In the genomic region with DNA sequence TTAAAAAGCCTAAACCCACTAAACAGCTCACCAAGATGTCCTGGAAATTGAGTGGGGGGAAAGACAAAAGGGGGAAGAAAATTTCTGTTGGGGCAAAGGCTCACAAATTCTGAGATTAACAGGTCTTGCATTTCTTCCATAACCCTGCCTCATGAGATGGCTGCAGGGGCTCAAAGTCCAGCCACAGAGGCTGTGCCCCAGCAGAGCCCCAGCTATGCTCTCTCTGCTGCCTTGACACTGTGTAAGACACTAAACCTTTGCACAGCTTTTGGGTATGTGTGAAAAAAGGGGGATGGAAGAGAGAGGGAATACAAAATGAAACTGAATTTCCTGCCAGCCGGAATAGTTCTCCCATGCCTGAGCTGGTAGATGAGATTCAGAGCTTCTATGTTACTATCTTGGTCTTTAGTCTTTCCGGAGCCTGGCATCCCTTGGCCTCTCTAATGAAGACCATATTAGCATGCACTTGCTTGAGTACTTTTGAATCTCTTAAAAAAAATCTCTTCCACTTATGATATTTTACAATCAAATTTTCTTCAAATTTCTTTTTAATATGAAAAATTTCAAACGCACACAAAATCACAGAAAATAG, we compare ENCODE assay signal across 17 cellular contexts.
DNase-seq lines count a peak whose midpoint lies in the region; ATAC-seq and TF ChIP-seq lines count a peak whose summit lies in the region.
"Had no signal": no experiment of that assay in that cellular context is flagged by ENCODE, and none has a peak within 500 bp of the region (broad histone marks: within the 10 kb centered on the region; RNA-seq: fewer than 3 reads in every experiment).

No MANE protein-coding gene starts in this region.

- intact Hi-C loops in mammary epithelial cell (cut with micrococcal nuclease) = no loop called here

- H3K9ac ChIP-seq in GM23248 (no peak overlapping the region), liver (ENCODE audit: low read depth in 1 of 2, low read length in 2 of 2) (no peak overlapping the region), mammary epithelial cell (ENCODE audit: insufficient read depth, low read length) (no peak overlapping the region)

- no peak overlapping the region for H3K27ac Mint-ChIP-seq in endothelial cell (ENCODE audit: unreplicated experiment)
- no peak overlapping the region for H3K27ac Mint-ChIP-seq in natural killer cell treated with Interleukin-12 subunit alpha and Interleukin-12 subunit beta and Interleukin-15 and Interleukin-18, amount 100 ng/mL, for 72 hours
- H3K27ac Mint-ChIP-seq: CD4-positive, CD25-positive, alpha-beta regulatory T cell had no signal

- H3K4me2 ChIP-seq in GM23248 (ENCODE audit: unreplicated experiment) (no peak overlapping the region), mammary epithelial cell (ENCODE audit: insufficient read depth, low read depth, low read length) (no peak overlapping the region)

- dilution Hi-C loops in mammary epithelial cell (cut with HindIII; ENCODE audit: low sequenced_read_pairs) = no loop called here

- H3K4me3 Mint-ChIP-seq in endothelial cell (ENCODE audit: unreplicated experiment) = peak overlapping the region; percentile 48
- no peak overlapping the region for H3K4me3 Mint-ChIP-seq in natural killer cell treated with Interleukin-12 subunit alpha and Interleukin-12 subunit beta and Interleukin-15 and Interleukin-18, amount 100 ng/mL, for 72 hours
- H3K4me3 Mint-ChIP-seq: CD4-positive, CD25-positive, alpha-beta regulatory T cell had no signal

- TF ChIP-seq CTCF in AG10803 (conservative IDR thresholded peaks at IDR 0.05; ENCODE audit: low read length) (no peak), endothelial cell (IDR thresholded peaks at IDR 0.05; ENCODE audit: unreplicated experiment) (no peak), liver (IDR thresholded peaks at IDR 0.05; ENCODE audit: low read depth, low read length, missing input control) (no peak), mammary epithelial cell (conservative IDR thresholded peaks at IDR 0.05 in 1 of 2, IDR thresholded peaks at IDR 0.05 in 1 of 2; ENCODE audit: extremely low read depth in 1 of 2, insufficient read depth in 1 of 2, low read depth in 1 of 2, low read length in 2 of 2) (no peak)

- H3K27me3 Mint-ChIP-seq in endothelial cell (ENCODE audit: unreplicated experiment) = no peaks in the 10 kb centered on the region
- no peaks in the 10 kb centered on the region for H3K27me3 Mint-ChIP-seq in natural killer cell treated with Interleukin-12 subunit alpha and Interleukin-12 subunit beta and Interleukin-15 and Interleukin-18, amount 100 ng/mL, for 72 hours
- H3K27me3 Mint-ChIP-seq: CD4-positive, CD25-positive, alpha-beta regulatory T cell had no signal

- DNase-seq in AG10803 (ENCODE audit: low read depth) (peak; percentile 4), GM23248 (peak; percentile 3), endothelial cell (ENCODE audit: low spot score) (no peak), mammary epithelial cell (no peak), NCI-H1436 treated with DMSO at 0.1 percent for 48 hours (lab: John Stamatoyannopoulos, UW) (no peak)
- no peak for DNase-seq in natural killer cell treated with Interleukin-12 subunit alpha and Interleukin-12 subunit beta and Interleukin-15 and Interleukin-18, amount 100 ng/mL, for 72 hours (ENCODE audit: low spot score)
- DNase-seq: CD4-positive, CD25-positive, alpha-beta regulatory T cell; NCI-H1105 treated with DMSO at 0.1 percent for 48 hours; NCI-H187 treated with DMSO at 0.1 percent for 48 hours; NCI-H2171; NCI-H446; NCI-H69; NK-92 treated with Interleukin-12 subunit alpha and Interleukin-12 subunit beta, amount 100 ng/mL, for 24 hours; RPMI8226; SJCRH30 had no signal

- H3K27ac ChIP-seq in GM23248 (no peak overlapping the region), liver (ENCODE audit: low read depth in 1 of 2, low read length in 2 of 2) (no peak overlapping the region), mammary epithelial cell (ENCODE audit: insufficient read depth, low read depth, low read length) (no peak overlapping the region)
- H3K27ac ChIP-seq: SJCRH30 had no signal

- in situ Hi-C loops in GM23248 (cut with MboI) = no loop called here
- in situ Hi-C loops in mammary epithelial cell (cut with MboI; ENCODE audit: low sequenced_read_pairs in 2 of 2) = no loop called here

- 30 to 35% methylated on average over 3 of the region's 3 CpGs for WGBS in GM23248 (ENCODE audit: low coverage in 1 of 2, low lambda C conversion rate in 2 of 2, missing lambda C conversion rate in 2 of 2), 2 experiments
- WGBS in liver = 96% methylated on average over 3 of the region's 3 CpGs
- WGBS in mammary epithelial cell (ENCODE audit: low coverage, missing lambda C conversion rate) = 96% methylated on average over 3 of the region's 3 CpGs

- H3K27me3 ChIP-seq in GM23248 (replicated peaks; ENCODE audit: insufficient read depth) = no peaks in the 10 kb centered on the region
- no peaks in the 10 kb centered on the region for H3K27me3 ChIP-seq in liver (ENCODE audit: control insufficient read depth in 4 of 4, insufficient read depth in 4 of 4, low read length in 3 of 4)
- no peaks in the 10 kb centered on the region for H3K27me3 ChIP-seq in mammary epithelial cell (ENCODE audit: insufficient read depth, low read length)
- H3K27me3 ChIP-seq: SJCRH30 had no signal

- H3K36me3 ChIP-seq in GM23248 (ENCODE audit: low read depth) (no peaks in the 10 kb centered on the region), liver (ENCODE audit: control insufficient read depth in 4 of 4, insufficient read depth in 3 of 4, low read depth in 1 of 4, low read length in 3 of 4) (peaks cover 0 to 7% (median 1%) of the 10 kb centered on the region in 4 donors), mammary epithelial cell (ENCODE audit: insufficient read depth, low read length) (peaks cover 2% of the 10 kb centered on the region)
- H3K36me3 ChIP-seq: SJCRH30 had no signal

- no TSS peak for BruUV-seq in mammary epithelial cell (replicated peaks; lab: Mats Ljungman, UMichigan)

- H3K4me1 Mint-ChIP-seq in endothelial cell (ENCODE audit: unreplicated experiment) = no peaks in the 10 kb centered on the region
- no peaks in the 10 kb centered on the region for H3K4me1 Mint-ChIP-seq in natural killer cell treated with Interleukin-12 subunit alpha and Interleukin-12 subunit beta and Interleukin-15 and Interleukin-18, amount 100 ng/mL, for 72 hours (ENCODE audit: low read depth in 2 of 2)
- H3K4me1 Mint-ChIP-seq: CD4-positive, CD25-positive, alpha-beta regulatory T cell had no signal

- H3K36me3 Mint-ChIP-seq in endothelial cell (ENCODE audit: low read depth, unreplicated experiment) = peaks cover 64% of the 10 kb centered on the region
- H3K36me3 Mint-ChIP-seq in natural killer cell treated with Interleukin-12 subunit alpha and Interleukin-12 subunit beta and Interleukin-15 and Interleukin-18, amount 100 ng/mL, for 72 hours = peaks cover 14% of the 10 kb centered on the region
- H3K36me3 Mint-ChIP-seq: CD4-positive, CD25-positive, alpha-beta regulatory T cell had no signal

- TF ChIP-seq RAD21 in liver (IDR thresholded peaks at IDR 0.05) = no peak

- CTCF ChIA-PET in mammary epithelial cell (lab: Charles Lee; ENCODE audit: low non-redundant PET) = no interaction called here

- H3K4me1 ChIP-seq in GM23248 (ENCODE audit: insufficient read depth) = peaks cover 8% of the 10 kb centered on the region
- H3K4me1 ChIP-seq in liver (ENCODE audit: control insufficient read depth in 4 of 4, insufficient read depth in 4 of 4, low read length in 3 of 4) = peaks cover 0 to 14% (median 6%) of the 10 kb centered on the region in 4 donors
- peaks cover 6% of the 10 kb centered on the region for H3K4me1 ChIP-seq in mammary epithelial cell (ENCODE audit: insufficient read depth, low read length)
- H3K4me1 ChIP-seq: SJCRH30 had no signal

- ATAC-seq in natural killer cell treated with Interleukin-12 subunit alpha and Interleukin-12 subunit beta and Interleukin-15 and Interleukin-18, amount 100 ng/mL, for 72 hours = no peak
- no peak for ATAC-seq in HG02840 (IDR thresholded peaks at IDR 0.05; ENCODE audit: low FRiP score, unreplicated experiment)

- peaks cover under 1% of the 10 kb centered on the region for H3K9me3 ChIP-seq in GM23248 (ENCODE audit: low read depth)
- peaks cover 9 to 19% (median 14%) of the 10 kb centered on the region in 4 donors for H3K9me3 ChIP-seq in liver (ENCODE audit: control insufficient read depth in 4 of 4, low read length in 3 of 4)
- peaks cover 3% of the 10 kb centered on the region for H3K9me3 ChIP-seq in mammary epithelial cell (replicated peaks; ENCODE audit: insufficient read depth, low read length)

- H4K20me1 ChIP-seq in GM23248 (ENCODE audit: insufficient read depth) (no peaks in the 10 kb centered on the region), mammary epithelial cell (ENCODE audit: insufficient read depth, low read length) (no peaks in the 10 kb centered on the region)

- H3K9me2 ChIP-seq in GM23248 (ENCODE audit: insufficient read depth) = no peaks in the 10 kb centered on the region

- H3K9me3 Mint-ChIP-seq in endothelial cell (ENCODE audit: unreplicated experiment) = peaks cover 8% of the 10 kb centered on the region
- peaks cover 19% of the 10 kb centered on the region for H3K9me3 Mint-ChIP-seq in natural killer cell treated with Interleukin-12 subunit alpha and Interleukin-12 subunit beta and Interleukin-15 and Interleukin-18, amount 100 ng/mL, for 72 hours

- H3K4me3 ChIP-seq in AG10803 (ENCODE audit: low read length) (no peak overlapping the region), GM23248 (no peak overlapping the region), liver (ENCODE audit: low read depth in 1 of 3, low read length in 3 of 3) (peak overlapping the region in 2 of 3 donors; percentile 12), mammary epithelial cell (replicated peaks in 1 of 3; ENCODE audit: insufficient read depth in 1 of 3, low read depth in 2 of 3, low read length in 3 of 3) (no peak overlapping the region)
- H3K4me3 ChIP-seq: SJCRH30 had no signal

- no peaks in the 10 kb centered on the region for H3F3A ChIP-seq in GM23248 (ENCODE audit: insufficient read depth)

- H2AFZ ChIP-seq in GM23248 (no peak overlapping the region), mammary epithelial cell (ENCODE audit: low read depth, low read length) (no peak overlapping the region)

- H3K79me2 ChIP-seq in GM23248 (ENCODE audit: insufficient read depth) = no peaks in the 10 kb centered on the region
- no peaks in the 10 kb centered on the region for H3K79me2 ChIP-seq in mammary epithelial cell (ENCODE audit: insufficient read depth, low read length)

TF ChIP-seq in liver, 16 proteins besides CTCF, POLR2A, EP300 and RAD21:
- TF ChIP-seq HNF4A (conservative IDR thresholded peaks at IDR 0.05) (peak in 1 of 2 donors; percentile 35), ATF3 (IDR thresholded peaks at IDR 0.05) (no peak)
TF ChIP-seq in liver: peak in this region for 1.

Comparison
In these comparisons a context has a peak if more than half of its experiments do, and no peak if none do; other contexts are left out.
1. DNase-seq: peak in AG10803 (single experiment) and GM23248 (single experiment); none in endothelial cell (single experiment), natural killer cell treated with Interleukin-12 subunit alpha and Interleukin-12 subunit beta and Interleukin-15 and Interleukin-18, amount 100 ng/mL, for 72 hours (single experiment), mammary epithelial cell (single experiment) and NCI-H1436 treated with DMSO at 0.1 percent for 48 hours (single experiment).
2. H3K4me3 ChIP-seq: peak in liver (2 of 3); none in AG10803 (single experiment), GM23248 (single experiment) and mammary epithelial cell (0 of 3).